In genomic region chr5:159786901-159787691, GRCh38 we compare ENCODE assay signal across 1 cellular context.
TF ChIP-seq lines count a peak whose summit lies in the region.

No MANE protein-coding gene starts in this region.

TF ChIP-seq in IMR-90, 13 proteins besides CTCF, POLR2A, EP300 and RAD21 (continued from another document):
- no peak for TF ChIP-seq USF2 (IDR thresholded peaks at IDR 0.05; ENCODE audit: low read depth, low read length)
- no peak for TF ChIP-seq MAFK (IDR thresholded peaks at IDR 0.05; ENCODE audit: low read depth, low read length)
- TF ChIP-seq MAZ (IDR thresholded peaks at IDR 0.05; ENCODE audit: borderline replicate concordance, low read depth, low read length) = no peak
- no peak for TF ChIP-seq RFX5 (IDR thresholded peaks at IDR 0.05; ENCODE audit: low read depth, low read length)
- TF ChIP-seq CHD1 (IDR thresholded peaks at IDR 0.05; ENCODE audit: low read depth, low read length) = no peak
- no peak for TF ChIP-seq SMC3 (IDR thresholded peaks at IDR 0.05; ENCODE audit: low read depth, low read length)
